Comparison of ENCODE assay signal across 17 cellular contexts in genomic region chr2:145931836-145932352, GRCh38.
DNase-seq lines count a peak whose midpoint lies in the region; TF ChIP-seq lines count a peak whose summit lies in the region.
"Had no signal": no experiment of that assay in that cellular context is flagged by ENCODE, and none has a peak within 500 bp of the region (broad histone marks: within the 10 kb centered on the region; RNA-seq: fewer than 3 reads in every experiment).

No MANE protein-coding gene starts in this region.

- no peak overlapping the region for H3K56ac ChIP-seq in mesendoderm (ENCODE audit: low read length)

- H4K8ac ChIP-seq in mesendoderm (ENCODE audit: low read depth, low read length), result no peak overlapping the region

- no peaks in the 10 kb centered on the region for H3K9me3 ChIP-seq in SJCRH30 (replicated peaks)
- H3K9me3 ChIP-seq in thyroid gland, result no peaks in the 10 kb centered on the region
- H3K9me3 ChIP-seq: MG63, mucosa of descending colon, ovary, thoracic aorta had no signal

- TF ChIP-seq CTCF in thyroid gland (IDR thresholded peaks at IDR 0.05), result no peak

- no peak overlapping the region for H3K9ac ChIP-seq in mesendoderm (ENCODE audit: low read length)

- intact Hi-C loops in thyroid gland (cut with DNase I), result no loop called here

- WGBS in mesendoderm (ENCODE audit: extremely low coverage, insufficient coverage, low lambda C conversion rate), result no CpG with 5 or more reads among the region's 1 CpG
- 57 to 65% methylated on average over 1 of the region's 1 CpG for WGBS in thyroid gland, 2 donors

- no peak overlapping the region for H2BK5ac ChIP-seq in mesendoderm (ENCODE audit: low read length)

- DNase-seq in DMS79 (lab: John Stamatoyannopoulos, UW) (peak; percentile 3), NCI-H1417 (lab: John Stamatoyannopoulos, UW) (peak in 2 of 3 experiments; percentile 68 to 96), SJCRH30 (peak in 1 of 2 experiments; percentile 33), mesendoderm (peak; percentile 27), HT-29 (ENCODE audit: low spot score) (no peak), thyroid gland (no peak), amygdala (lab: John Stamatoyannopoulos, UW) (no peak)
- no peak for DNase-seq in stimulated activated naive CD4-positive, alpha-beta T cell treated with Interleukin-2 at 50 U/mL for 16 hours (lab: John Stamatoyannopoulos, UW)
- DNase-seq: activated CD4-positive, alpha-beta T cell treated with anti-CD3 and anti-CD28 coated beads for 48 hours; activated naive CD4-positive, alpha-beta T cell treated with anti-CD3 and anti-CD28 coated beads, Interleukin-2, amount 50 U/mL, for 16 hours; brain microvascular endothelial cell; MG63; mucosa of descending colon; NCI-H345; ovary had no signal

- no peak overlapping the region for H4K5ac ChIP-seq in mesendoderm (ENCODE audit: low read length)

- TF ChIP-seq POLR2A in thyroid gland (IDR thresholded peaks at IDR 0.05), result no peak

- H3K27ac ChIP-seq in SJCRH30, result peak overlapping the region; percentile 74
- H3K27ac ChIP-seq in mesendoderm (ENCODE audit: low read depth, low read length), result no peak overlapping the region
- H3K27ac ChIP-seq in thyroid gland, result no peak overlapping the region
- H3K27ac ChIP-seq: brain microvascular endothelial cell, ovary, skin epidermis, thoracic aorta had no signal

- H3K4me3 ChIP-seq in SJCRH30 (no peak overlapping the region), mesendoderm (ENCODE audit: low read length) (no peak overlapping the region), thyroid gland (replicated peaks in 1 of 3) (no peak overlapping the region)
- H3K4me3 ChIP-seq: MG63, mucosa of descending colon, ovary, skin epidermis, thoracic aorta had no signal

- no peak overlapping the region for H2BK120ac ChIP-seq in mesendoderm (ENCODE audit: low read depth, low read length)

- H3K4me2 ChIP-seq in mesendoderm (ENCODE audit: low read length), result no peak overlapping the region

- no peak overlapping the region for H3K23ac ChIP-seq in mesendoderm (ENCODE audit: low read length)

- peaks cover 11% of the 10 kb centered on the region for H3K4me1 ChIP-seq in SJCRH30
- H3K4me1 ChIP-seq in mesendoderm (ENCODE audit: control insufficient read depth, low read depth, low read length), result no peaks in the 10 kb centered on the region
- no peaks in the 10 kb centered on the region for H3K4me1 ChIP-seq in thyroid gland

- no peaks in the 10 kb centered on the region for H3K79me2 ChIP-seq in mesendoderm (ENCODE audit: control insufficient read depth, insufficient read depth, low read length)

- H3K27me3 ChIP-seq in SJCRH30 (no peaks in the 10 kb centered on the region), mesendoderm (ENCODE audit: insufficient read depth, low read length, poor library complexity) (no peaks in the 10 kb centered on the region), thyroid gland (no peaks in the 10 kb centered on the region)
- H3K27me3 ChIP-seq: brain microvascular endothelial cell, MG63, ovary had no signal

- no peak overlapping the region for H2BK15ac ChIP-seq in mesendoderm (replicated peaks; ENCODE audit: low read depth)

- H3K36me3 ChIP-seq in SJCRH30, result no peaks in the 10 kb centered on the region
- no peaks in the 10 kb centered on the region for H3K36me3 ChIP-seq in mesendoderm (ENCODE audit: control insufficient read depth, insufficient read depth, low read length)
- H3K36me3 ChIP-seq in thyroid gland, result no peaks in the 10 kb centered on the region
- H3K36me3 ChIP-seq: brain microvascular endothelial cell, MG63, ovary, thoracic aorta had no signal

- no peak overlapping the region for H3K4ac ChIP-seq in mesendoderm (ENCODE audit: low read depth, low read length)

- H3K18ac ChIP-seq in mesendoderm (ENCODE audit: low read length), result no peak overlapping the region

- no peaks in the 10 kb centered on the region for H3K79me1 ChIP-seq in mesendoderm (ENCODE audit: low read length)

- H2AK5ac ChIP-seq in mesendoderm (ENCODE audit: low read length), result no peak overlapping the region

Comparison
In these comparisons a context has a peak if more than half of its experiments do, and no peak if none do; other contexts are left out.
1. DNase-seq: peak in DMS79 (single experiment), NCI-H1417 (2 of 3) and mesendoderm (single experiment); none in HT-29 (single experiment), thyroid gland (0 of 2), stimulated activated naive CD4-positive, alpha-beta T cell treated with Interleukin-2 at 50 U/mL for 16 hours (single experiment) and amygdala (0 of 56).